Comparison of ENCODE assay signal across 26 cellular contexts in the genomic region with DNA sequence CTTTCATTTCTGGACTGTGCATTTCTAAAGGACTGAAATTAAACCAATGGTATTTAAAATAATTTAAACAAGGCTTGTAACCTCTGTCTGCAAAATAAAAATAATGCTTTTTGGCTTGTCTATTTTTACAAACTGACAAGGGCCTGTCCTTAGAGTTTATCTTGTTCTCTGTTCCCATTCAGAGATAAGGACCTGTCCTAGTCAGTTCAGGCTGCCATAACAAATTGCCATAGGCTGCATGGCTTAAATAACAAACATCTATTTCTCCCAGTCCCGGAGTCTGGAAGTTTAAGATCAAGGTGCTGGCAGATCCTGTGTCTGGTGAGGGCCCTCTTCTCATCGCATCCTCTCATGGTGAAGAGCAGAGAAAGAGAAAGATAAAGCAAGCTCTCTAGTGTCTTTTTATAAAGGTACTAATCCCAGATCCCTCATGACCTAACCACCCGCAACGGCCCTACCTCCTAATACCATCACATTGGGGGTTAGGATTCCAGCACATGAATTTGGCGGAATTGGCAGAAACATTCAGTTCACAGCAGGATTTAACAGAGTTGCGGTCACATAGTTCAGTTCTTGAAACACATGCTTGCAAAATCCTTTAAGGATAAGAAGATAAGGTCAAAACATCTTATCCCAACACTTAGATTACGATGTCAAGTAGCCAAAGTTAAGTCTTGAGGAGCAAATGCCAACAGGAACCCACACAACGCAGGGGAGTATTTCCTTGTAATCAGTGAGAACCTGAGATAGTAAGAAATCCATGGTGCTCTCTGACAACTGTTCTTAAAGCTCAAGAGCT. TPM values are rescaled to one million over a fixed set of nuclear protein-coding genes. Genes with fewer than 3 reads are reported as not detected.
DNase-seq lines count a peak whose midpoint lies in the region; ATAC-seq and TF ChIP-seq lines count a peak whose summit lies in the region.
"Had no signal": no experiment of that assay in that cellular context is flagged by ENCODE, and none has a peak within 500 bp of the region (broad histone marks: within the 10 kb centered on the region; RNA-seq: fewer than 3 reads in every experiment).

No MANE protein-coding gene starts in this region.

- no peak for DNase-seq in activated naive CD4-positive, alpha-beta T cell treated with anti-CD3 and anti-CD28 coated beads, Interleukin-2, amount 50 U/mL, for 16 hours
- DNase-seq in T-helper 17 cell: no peak
- no peak for DNase-seq in Right ventricle myocardium superior
- no peak for DNase-seq in spleen
- DNase-seq in A172 (ENCODE audit: low spot score): no peak
- DNase-seq: 8988T; activated CD4-positive, alpha-beta T cell treated with anti-CD3 and anti-CD28 coated beads, Interleukin-2, amount 50 U/mL, for 1 hour; activated naive CD8-positive, alpha-beta T cell treated with anti-CD3 and anti-CD28 coated beads, Interleukin-2, amount 10 ng/mL, durations not matched to agents 7 days and 5 days; AML-193; COR-L47; DND-41; effector memory CD8-positive, alpha-beta T cell; GOT3; IMR-90; mesenchymal stem cell; MG63; NCI-H1694; NCI-H2171 treated with DMSO at 0.1 percent for 48 hours; retina; SHP77; stimulated activated CD4-positive, alpha-beta T cell treated with anti-CD3 and anti-CD28 coated beads, Interleukin-12 subunit alpha, Interleukin-12 subunit beta, amount 100 ng/mL, for 4 hours had no signal

- intact Hi-C loops in Right ventricle myocardium superior (cut with DNase I): no loop called here
- intact Hi-C loops in spleen (cut with DNase I; ENCODE audit: low total_unique reads): no loop called here

- H3K9me3 Mint-ChIP-seq in activated naive CD4-positive, alpha-beta T cell treated with anti-CD3 and anti-CD28 coated beads, Interleukin-2, amount 50 U/mL, for 24 hours: no peaks in the 10 kb centered on the region
- H3K9me3 Mint-ChIP-seq: activated naive CD8-positive, alpha-beta T cell treated with anti-CD3 and anti-CD28 coated beads, Interleukin-2, amount 10 ng/mL, durations not matched to agents 7 days and 5 days; effector memory CD8-positive, alpha-beta T cell; naive thymus-derived CD8-positive, alpha-beta T cell; type B pancreatic cell had no signal

- no peak for TF ChIP-seq CTCF in spleen (IDR thresholded peaks at IDR 0.05 in 8 of 11, conservative IDR thresholded peaks at IDR 0.05 in 3 of 11)

- H3K4me1 Mint-ChIP-seq in activated naive CD4-positive, alpha-beta T cell treated with anti-CD3 and anti-CD28 coated beads, Interleukin-2, amount 50 U/mL, for 24 hours: peaks cover 35% of the 10 kb centered on the region
- H3K4me1 Mint-ChIP-seq in T-helper 17 cell: peaks cover 21% of the 10 kb centered on the region

- no peak for TF ChIP-seq POLR2A in spleen (IDR thresholded peaks at IDR 0.05)

- ATAC-seq in T-helper 17 cell (no peak), Right ventricle myocardium superior (ENCODE audit: poor library complexity) (peak; percentile 61), GM21825 (IDR thresholded peaks at IDR 0.05; ENCODE audit: unreplicated experiment) (no peak), HG02870 (IDR thresholded peaks at IDR 0.05; ENCODE audit: unreplicated experiment) (no peak)
- ATAC-seq: effector memory CD8-positive, alpha-beta T cell had no signal

- peaks cover 11 to 45% (median 40%) of the 10 kb centered on the region in 6 donors for H3K4me1 ChIP-seq in spleen

- H3K4me3 Mint-ChIP-seq in activated naive CD4-positive, alpha-beta T cell treated with anti-CD3 and anti-CD28 coated beads, Interleukin-2, amount 50 U/mL, for 24 hours: peak overlapping the region; percentile 49
- H3K4me3 Mint-ChIP-seq in T-helper 17 cell: no peak overlapping the region
- H3K4me3 Mint-ChIP-seq: activated naive CD8-positive, alpha-beta T cell treated with anti-CD3 and anti-CD28 coated beads, Interleukin-2, amount 10 ng/mL, durations not matched to agents 7 days and 5 days; effector memory CD8-positive, alpha-beta T cell; type B pancreatic cell had no signal

- H3K27me3 ChIP-seq in spleen (replicated peaks in 1 of 7): no peaks in the 10 kb centered on the region
- H3K27me3 ChIP-seq: MG63 had no signal

- WGBS in spleen, 5 donors: 85 to 92% (median 87%) methylated on average over 8 of the region's 8 CpGs

- H3K27me3 Mint-ChIP-seq in activated naive CD4-positive, alpha-beta T cell treated with anti-CD3 and anti-CD28 coated beads, Interleukin-2, amount 50 U/mL, for 24 hours: no peaks in the 10 kb centered on the region
- H3K27me3 Mint-ChIP-seq in T-helper 17 cell: no peaks in the 10 kb centered on the region
- H3K27me3 Mint-ChIP-seq: activated naive CD8-positive, alpha-beta T cell treated with anti-CD3 and anti-CD28 coated beads, Interleukin-2, amount 10 ng/mL, durations not matched to agents 7 days and 5 days had no signal

- peak overlapping the region; percentile 61 for H3K27ac Mint-ChIP-seq in activated naive CD4-positive, alpha-beta T cell treated with anti-CD3 and anti-CD28 coated beads, Interleukin-2, amount 50 U/mL, for 24 hours
- peak overlapping the region; percentile 90 for H3K27ac Mint-ChIP-seq in T-helper 17 cell
- H3K27ac Mint-ChIP-seq: activated naive CD8-positive, alpha-beta T cell treated with anti-CD3 and anti-CD28 coated beads, Interleukin-2, amount 10 ng/mL, durations not matched to agents 7 days and 5 days; type B pancreatic cell had no signal

- no peaks in the 10 kb centered on the region for H3K9me3 ChIP-seq in T-helper 17 cell (ENCODE audit: control insufficient read depth, low read length, poor library complexity, severe bottlenecking)
- no peaks in the 10 kb centered on the region for H3K9me3 ChIP-seq in spleen
- H3K9me3 ChIP-seq: MG63 had no signal

- peaks cover 16% of the 10 kb centered on the region for H3K36me3 Mint-ChIP-seq in activated naive CD4-positive, alpha-beta T cell treated with anti-CD3 and anti-CD28 coated beads, Interleukin-2, amount 50 U/mL, for 24 hours
- H3K36me3 Mint-ChIP-seq in T-helper 17 cell (ENCODE audit: low read depth): peaks cover 13% of the 10 kb centered on the region

- peaks cover 0 to 13% (median 0%) of the 10 kb centered on the region in 6 donors for H3K36me3 ChIP-seq in spleen
- H3K36me3 ChIP-seq: MG63 had no signal

- H3K4me3 ChIP-seq in spleen: no peak overlapping the region
- H3K4me3 ChIP-seq: MG63 had no signal

- H3K27ac ChIP-seq in spleen: peak overlapping the region in 7 of 8 donors; percentile 14 to 68 (median 41)

RNA-seq across cellular contexts. Expression of gene KBTBD8, which starts 17.8 kb away (rescaled TPM):
- total RNA-seq in T-helper 17 cell: 10 to 100 TPM; 12.0 to 13.1 TPM
- total RNA-seq in Right ventricle myocardium superior: 4.2 TPM
- total RNA-seq in spleen: 10 to 100 TPM; 11.9 to 31.9 (median 14.5) TPM
- 10 to 100 TPM in 2 of 3 donors, 1 to 10 TPM in 1; 9.8 to 10.5 (median 10.2) TPM for polyA plus RNA-seq in spleen
- total RNA-seq in A172 (2014; rRNA removed; shearing (Covaris generic)): 3.0 and 5.0 TPM in 2 replicates
